Comparison of ENCODE assay signal across 24 cellular contexts in genomic region chr11:133778161-133778560, GRCh38.
"Had no signal": no experiment of that assay in that cellular context is flagged by ENCODE, and none has a peak within 500 bp of the region (broad histone marks: within the 10 kb centered on the region; RNA-seq: fewer than 3 reads in every experiment).

No MANE protein-coding gene starts in this region.

- H3K4me1 ChIP-seq: esophagus squamous epithelium, gastroesophageal sphincter, left ventricle myocardium inferior, right atrium auricular region, sigmoid colon, testis, tibial nerve, upper lobe of right lung, vagina had no signal

- ATAC-seq: gastroesophageal sphincter; stimulated activated naive B cell treated with anti-CD40 and anti-IgM and Interleukin-4, amounts not matched to agents 10 μg/mL and 1 μg/mL and 100 μg/mL, for 72 hours; stimulated activated naive CD8-positive, alpha-beta T cell treated with anti-CD3 and anti-CD28 coated beads, Interleukin-15, amount 100 ng/mL, for 72 hours; upper lobe of right lung had no signal

- H3K36me3 ChIP-seq: esophagus squamous epithelium, gastroesophageal sphincter, left ventricle myocardium inferior, right atrium auricular region, sigmoid colon, tibial nerve, upper lobe of right lung, vagina had no signal

- H3K4me3 ChIP-seq: dorsolateral prefrontal cortex, esophagus squamous epithelium, gastroesophageal sphincter, left ventricle myocardium inferior, lung, right atrium auricular region, sigmoid colon, skin epidermis, tibial nerve, upper lobe of right lung, vagina had no signal

- H3K27me3 ChIP-seq: right atrium auricular region, testis, tibial nerve, upper lobe of right lung, vagina had no signal

- DNase-seq: cortex of kidney; effector CD8-positive, alpha-beta T cell; esophagus squamous epithelium; foreskin fibroblast; glutamatergic neuron; immature natural killer cell; left ventricle myocardium inferior; mesendoderm; naive B cell; sigmoid colon; stimulated activated CD4-positive, alpha-beta T cell treated with anti-CD3 and anti-CD28 coated beads, Interleukin-2, amount 100 ng/mL, for 24 hours; stimulated activated CD4-positive, alpha-beta T cell treated with anti-CD3 and anti-CD28 coated beads, Interleukin-4, amount 100 ng/mL, for 4 hours; stimulated activated naive B cell treated with anti-CD40 and anti-IgM and Interleukin-4, amounts not matched to agents 10 μg/mL and 1 μg/mL and 100 μg/mL, for 72 hours; stimulated activated naive CD8-positive, alpha-beta T cell treated with anti-CD3 and anti-CD28 coated beads, Interleukin-15, amount 100 ng/mL, for 72 hours; testis; upper lobe of right lung had no signal

- H3K27ac ChIP-seq: epithelial cell of prostate, esophagus squamous epithelium, gastroesophageal sphincter, left ventricle myocardium inferior, right atrium auricular region, sigmoid colon, skin epidermis, testis, tibial nerve, upper lobe of right lung, vagina had no signal

- H3K9me3 ChIP-seq: esophagus squamous epithelium, testis, upper lobe of right lung, vagina had no signal
